ENCODE assay signal across 21 cellular contexts in genomic region chr7:32256811-32257210, GRCh38.
"Had no signal": no experiment of that assay in that cellular context is flagged by ENCODE, and none has a peak within 500 bp of the region (broad histone marks: within the 10 kb centered on the region; RNA-seq: fewer than 3 reads in every experiment).

No MANE protein-coding gene starts in this region.

- H3K4me3 Mint-ChIP-seq: naive B cell; nephron progenitor cell; stimulated activated naive CD8-positive, alpha-beta T cell treated with anti-CD3 and anti-CD28 coated beads, Interleukin-15, Interleukin-2, amounts not matched to agents 100 ng/mL and 50 ng/mL, for 24 hours had no signal

- H3K27ac Mint-ChIP-seq: naive B cell; nephron progenitor cell; stimulated activated naive CD8-positive, alpha-beta T cell treated with anti-CD3 and anti-CD28 coated beads, Interleukin-15, Interleukin-2, amounts not matched to agents 100 ng/mL and 50 ng/mL, for 24 hours had no signal

- H3K9me3 Mint-ChIP-seq: nephron progenitor cell; stimulated activated naive CD8-positive, alpha-beta T cell treated with anti-CD3 and anti-CD28 coated beads, Interleukin-15, Interleukin-2, amounts not matched to agents 100 ng/mL and 50 ng/mL, for 24 hours had no signal

- H3K4me3 ChIP-seq: dorsolateral prefrontal cortex, lower lobe of right lung, pancreas, right lobe of liver, smooth muscle cell, thoracic aorta, tibial nerve, upper lobe of left lung had no signal

- H3K36me3 Mint-ChIP-seq: naive B cell had no signal

- H3K9me3 ChIP-seq: lower lobe of right lung, pancreas, right lobe of liver, thoracic aorta, tibial nerve, upper lobe of left lung had no signal

- H3K27ac ChIP-seq: dorsolateral prefrontal cortex, lower lobe of right lung, pancreas, right lobe of liver, thoracic aorta, tibial nerve, upper lobe of left lung had no signal

- DNase-seq: cerebellar nuclear complex; dorsolateral prefrontal cortex; effector CD4-positive, alpha-beta T cell; head of caudate nucleus; left ventricle myocardium superior; lower lobe of right lung; naive B cell; nephron progenitor cell; nucleus accumbens; pancreas; retina; right lobe of liver; stimulated activated CD4-positive, alpha-beta T cell treated with anti-CD3 and anti-CD28 coated beads, Interleukin-12 subunit alpha, Interleukin-12 subunit beta, amount 100 ng/mL, for 4 hours; stimulated activated CD4-positive, alpha-beta T cell treated with anti-CD3 and anti-CD28 coated beads, Interleukin-1b, Interleukin-23, amount 100 ng/mL, for 48 hours; stimulated activated CD4-positive, alpha-beta T cell treated with anti-CD3 and anti-CD28 coated beads, Interleukin-4, amount 100 ng/mL, for 1 hour; stimulated activated CD8-positive, alpha-beta memory T cell treated with anti-CD3 and anti-CD28 coated beads, Interleukin-4, amount 100 ng/mL, for 48 hours; upper lobe of left lung had no signal

- H3K27me3 Mint-ChIP-seq: stimulated activated naive CD8-positive, alpha-beta T cell treated with anti-CD3 and anti-CD28 coated beads, Interleukin-15, Interleukin-2, amounts not matched to agents 100 ng/mL and 50 ng/mL, for 24 hours had no signal

- ATAC-seq: left ventricle myocardium superior, lower lobe of right lung, pancreas, right lobe of liver had no signal

- H3K4me1 ChIP-seq: lower lobe of right lung, pancreas, right lobe of liver, upper lobe of left lung had no signal

- H3K4me2 ChIP-seq: smooth muscle cell had no signal

- H3K36me3 ChIP-seq: lower lobe of right lung, pancreas, right lobe of liver, thoracic aorta, tibial nerve, upper lobe of left lung had no signal

- H3K4me1 Mint-ChIP-seq: naive B cell, nephron progenitor cell had no signal

- H3K27me3 ChIP-seq: pancreas, right lobe of liver, tibial nerve, upper lobe of left lung had no signal
